ENCODE assay signal across 1 cellular context in the genomic region with DNA sequence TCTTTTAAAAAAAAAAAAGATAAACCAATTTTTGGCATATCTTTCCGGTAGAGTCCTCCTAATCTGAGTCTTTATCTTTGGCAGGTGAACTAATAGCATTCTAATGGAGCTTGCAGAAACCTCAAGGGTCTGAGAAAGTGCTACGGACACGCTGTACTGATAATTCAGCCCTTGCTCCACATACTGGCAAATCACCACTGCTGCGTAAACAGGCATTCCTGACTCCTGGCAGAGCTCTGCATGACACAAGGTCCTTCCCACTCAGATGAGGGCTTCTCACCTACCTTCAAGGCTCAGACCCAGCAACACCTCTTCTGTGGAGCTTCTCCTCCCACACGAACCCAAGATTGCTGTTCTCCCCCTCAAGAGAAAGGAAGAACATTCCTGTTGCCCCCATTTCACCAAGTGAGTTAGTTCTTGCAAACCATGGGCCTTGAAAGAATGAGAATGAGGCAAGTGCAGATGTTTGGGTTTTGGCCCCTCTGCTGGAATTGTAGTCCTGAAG.
TF ChIP-seq lines count a peak whose summit lies in the region.

No MANE protein-coding gene starts in this region.

TF ChIP-seq in IMR-90, 13 proteins besides CTCF, POLR2A, EP300 and RAD21:
- TF ChIP-seq RCOR1 (IDR thresholded peaks at IDR 0.05; ENCODE audit: insufficient replicate concordance, low read length) (no peak), MAZ (IDR thresholded peaks at IDR 0.05; ENCODE audit: borderline replicate concordance, low read depth, low read length) (no peak), SMC3 (IDR thresholded peaks at IDR 0.05; ENCODE audit: low read depth, low read length) (no peak), BHLHE40 (IDR thresholded peaks at IDR 0.05; ENCODE audit: low read depth, low read length) (no peak), NFE2L2 (IDR thresholded peaks at IDR 0.05; ENCODE audit: low read depth, low read length) (no peak), RFX5 (IDR thresholded peaks at IDR 0.05; ENCODE audit: low read depth, low read length) (no peak), MAFK (IDR thresholded peaks at IDR 0.05; ENCODE audit: low read depth, low read length) (no peak), MXI1 (IDR thresholded peaks at IDR 0.05; ENCODE audit: borderline replicate concordance, low read depth, low read length) (no peak), FOS (IDR thresholded peaks at IDR 0.05; ENCODE audit: low read depth, low read length) (no peak), CHD1 (IDR thresholded peaks at IDR 0.05; ENCODE audit: low read depth, low read length) (no peak), CEBPB (IDR thresholded peaks at IDR 0.05; ENCODE audit: low read depth, low read length) (no peak)
- TF ChIP-seq, protein P1, sequence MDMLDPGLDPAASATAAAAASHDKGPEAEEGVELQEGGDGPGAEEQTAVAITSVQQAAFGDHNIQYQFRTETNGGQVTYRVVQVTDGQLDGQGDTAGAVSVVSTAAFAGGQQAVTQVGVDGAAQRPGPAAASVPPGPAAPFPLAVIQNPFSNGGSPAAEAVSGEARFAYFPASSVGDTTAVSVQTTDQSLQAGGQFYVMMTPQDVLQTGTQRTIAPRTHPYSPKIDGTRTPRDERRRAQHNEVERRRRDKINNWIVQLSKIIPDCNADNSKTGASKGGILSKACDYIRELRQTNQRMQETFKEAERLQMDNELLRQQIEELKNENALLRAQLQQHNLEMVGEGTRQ (IDR thresholded peaks at IDR 0.05; ENCODE audit: low read depth, low read length), result no peak
- TF ChIP-seq, protein P2, sequence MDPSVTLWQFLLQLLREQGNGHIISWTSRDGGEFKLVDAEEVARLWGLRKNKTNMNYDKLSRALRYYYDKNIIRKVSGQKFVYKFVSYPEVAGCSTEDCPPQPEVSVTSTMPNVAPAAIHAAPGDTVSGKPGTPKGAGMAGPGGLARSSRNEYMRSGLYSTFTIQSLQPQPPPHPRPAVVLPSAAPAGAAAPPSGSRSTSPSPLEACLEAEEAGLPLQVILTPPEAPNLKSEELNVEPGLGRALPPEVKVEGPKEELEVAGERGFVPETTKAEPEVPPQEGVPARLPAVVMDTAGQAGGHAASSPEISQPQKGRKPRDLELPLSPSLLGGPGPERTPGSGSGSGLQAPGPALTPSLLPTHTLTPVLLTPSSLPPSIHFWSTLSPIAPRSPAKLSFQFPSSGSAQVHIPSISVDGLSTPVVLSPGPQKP (IDR thresholded peaks at IDR 0.05; ENCODE audit: borderline replicate concordance, low read depth, low read length), result no peak
